1 cellular context compared by ENCODE assay signal in the genomic region with DNA sequence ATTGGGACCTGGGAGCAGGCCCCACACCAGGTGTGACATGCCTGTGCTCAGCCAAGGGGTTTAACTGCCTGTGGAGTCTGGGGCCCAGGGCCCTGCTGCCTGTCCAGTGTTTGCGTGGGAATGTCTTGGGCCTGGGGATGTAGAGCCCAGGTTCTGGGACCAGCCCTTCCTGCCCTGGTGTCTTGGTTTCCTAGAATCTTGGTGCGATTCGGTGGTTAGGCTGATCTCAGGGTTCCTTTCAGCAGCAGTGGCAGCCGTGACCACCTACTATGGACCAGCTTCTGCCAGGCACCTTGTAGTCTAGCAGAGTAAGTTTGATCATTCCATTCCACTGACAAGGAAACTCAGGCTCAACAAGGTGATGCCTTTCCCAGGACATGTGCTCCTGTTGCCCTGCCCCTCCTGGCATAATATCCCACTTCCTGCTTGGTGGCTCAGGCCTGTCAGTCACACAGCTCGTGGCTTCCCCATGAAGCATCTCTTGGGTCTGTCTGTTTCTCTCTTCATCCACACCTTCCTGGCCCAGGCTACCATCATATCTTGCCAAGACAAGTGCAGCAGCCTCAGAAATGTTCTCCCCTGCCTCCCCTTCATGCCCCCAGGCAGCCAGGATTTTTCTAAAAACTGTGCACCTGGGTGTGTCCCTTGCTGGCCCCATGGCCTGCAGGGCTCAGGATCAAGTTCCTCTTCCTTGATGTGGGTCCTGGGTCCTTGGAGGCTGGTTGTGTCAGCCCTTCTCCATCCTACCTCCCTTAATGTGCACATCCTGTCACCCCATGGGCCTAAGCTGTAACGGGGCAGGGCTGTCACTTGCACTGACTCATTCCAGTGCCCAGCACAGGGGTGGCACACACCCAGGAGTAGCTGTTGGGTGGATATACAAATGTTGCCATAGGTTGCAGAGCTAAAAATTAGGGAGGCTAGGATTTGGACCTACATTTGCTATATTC.
TF ChIP-seq lines count a peak whose summit lies in the region.

No MANE protein-coding gene starts in this region.

TF ChIP-seq in SK-N-SH treated with all-trans-retinoic acid at 6 μM for 48 hours, 23 proteins besides CTCF, POLR2A, EP300 and RAD21 (continued from another document):
- TF ChIP-seq CSRNP3 (CRISPR knock-in tag; IDR thresholded peaks at IDR 0.05): no peak
- TF ChIP-seq RARB (CRISPR knock-in tag; IDR thresholded peaks at IDR 0.05): no peak
- TF ChIP-seq TSHZ2 (CRISPR knock-in tag; IDR thresholded peaks at IDR 0.05): no peak
- no peak for TF ChIP-seq GLIS3 (CRISPR knock-in tag; IDR thresholded peaks at IDR 0.05)
- no peak for TF ChIP-seq ZNF8 (CRISPR knock-in tag; IDR thresholded peaks at IDR 0.05)
- no peak for TF ChIP-seq ZC3H10 (CRISPR knock-in tag; IDR thresholded peaks at IDR 0.05)
- no peak for TF ChIP-seq ZNF70 (CRISPR knock-in tag; IDR thresholded peaks at IDR 0.05)
- no peak for TF ChIP-seq ESRRG (CRISPR knock-in tag; IDR thresholded peaks at IDR 0.05)
- no peak for TF ChIP-seq PATZ1 (CRISPR knock-in tag; IDR thresholded peaks at IDR 0.05; ENCODE audit: borderline replicate concordance)
- no peak for TF ChIP-seq ISL1 (CRISPR knock-in tag; IDR thresholded peaks at IDR 0.05)
- TF ChIP-seq TCF4 (CRISPR knock-in tag; IDR thresholded peaks at IDR 0.05; ENCODE audit: borderline replicate concordance): no peak
- TF ChIP-seq ZFP3 (CRISPR knock-in tag; IDR thresholded peaks at IDR 0.05): no peak
- no peak for TF ChIP-seq ARNTL (CRISPR knock-in tag; IDR thresholded peaks at IDR 0.05; ENCODE audit: borderline replicate concordance, low read depth)
- no peak for TF ChIP-seq BACH2 (CRISPR knock-in tag; IDR thresholded peaks at IDR 0.05; ENCODE audit: borderline replicate concordance)
- TF ChIP-seq CREB5 (CRISPR knock-in tag; IDR thresholded peaks at IDR 0.05; ENCODE audit: low read depth): no peak
- TF ChIP-seq ZNF565 (CRISPR knock-in tag; conservative IDR thresholded peaks at IDR 0.05; ENCODE audit: low read depth): no peak
